Comparison of ENCODE assay signal across 1 cellular context in the genomic region with DNA sequence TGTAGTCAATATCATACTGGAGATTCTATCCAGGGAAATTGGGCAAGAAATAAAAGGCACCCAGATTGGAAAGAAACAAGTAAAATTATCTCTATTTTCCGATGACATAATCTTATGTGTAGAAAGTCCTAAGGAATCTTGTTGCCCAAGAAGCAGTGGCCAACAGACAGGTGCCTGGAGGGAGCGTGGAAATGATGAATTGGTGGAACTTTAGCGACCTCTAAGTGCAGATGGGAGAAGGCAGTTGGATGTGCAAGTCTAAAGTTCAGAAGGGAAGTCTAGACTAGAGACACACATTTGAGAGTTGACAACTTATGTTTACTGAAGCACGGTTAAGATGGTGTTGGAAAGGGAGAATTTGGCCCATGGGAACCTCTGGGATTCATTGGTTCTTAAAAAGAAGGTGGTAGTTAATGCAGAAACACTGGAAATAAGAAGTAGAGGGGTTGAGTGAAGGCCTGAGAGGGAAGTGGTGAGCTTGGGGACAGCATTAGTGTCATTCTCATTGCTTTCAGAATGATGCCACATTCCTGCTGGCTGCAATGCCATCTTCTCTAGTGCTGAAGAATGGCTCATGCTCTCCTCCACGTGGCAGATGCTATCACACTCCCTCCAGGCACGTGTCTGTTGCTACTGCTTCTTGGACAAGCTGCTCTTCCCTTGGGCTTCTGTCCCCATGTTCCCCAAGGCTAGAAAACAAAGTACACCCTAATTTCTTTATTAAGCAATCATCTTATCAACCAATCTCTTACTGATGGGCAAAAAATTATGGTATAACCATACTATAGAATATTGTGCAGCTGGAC.
TF ChIP-seq lines count a peak whose summit lies in the region.

No MANE protein-coding gene starts in this region.

TF ChIP-seq in H1, 55 proteins besides CTCF, POLR2A, EP300 and RAD21:
- TF ChIP-seq, protein P1, sequence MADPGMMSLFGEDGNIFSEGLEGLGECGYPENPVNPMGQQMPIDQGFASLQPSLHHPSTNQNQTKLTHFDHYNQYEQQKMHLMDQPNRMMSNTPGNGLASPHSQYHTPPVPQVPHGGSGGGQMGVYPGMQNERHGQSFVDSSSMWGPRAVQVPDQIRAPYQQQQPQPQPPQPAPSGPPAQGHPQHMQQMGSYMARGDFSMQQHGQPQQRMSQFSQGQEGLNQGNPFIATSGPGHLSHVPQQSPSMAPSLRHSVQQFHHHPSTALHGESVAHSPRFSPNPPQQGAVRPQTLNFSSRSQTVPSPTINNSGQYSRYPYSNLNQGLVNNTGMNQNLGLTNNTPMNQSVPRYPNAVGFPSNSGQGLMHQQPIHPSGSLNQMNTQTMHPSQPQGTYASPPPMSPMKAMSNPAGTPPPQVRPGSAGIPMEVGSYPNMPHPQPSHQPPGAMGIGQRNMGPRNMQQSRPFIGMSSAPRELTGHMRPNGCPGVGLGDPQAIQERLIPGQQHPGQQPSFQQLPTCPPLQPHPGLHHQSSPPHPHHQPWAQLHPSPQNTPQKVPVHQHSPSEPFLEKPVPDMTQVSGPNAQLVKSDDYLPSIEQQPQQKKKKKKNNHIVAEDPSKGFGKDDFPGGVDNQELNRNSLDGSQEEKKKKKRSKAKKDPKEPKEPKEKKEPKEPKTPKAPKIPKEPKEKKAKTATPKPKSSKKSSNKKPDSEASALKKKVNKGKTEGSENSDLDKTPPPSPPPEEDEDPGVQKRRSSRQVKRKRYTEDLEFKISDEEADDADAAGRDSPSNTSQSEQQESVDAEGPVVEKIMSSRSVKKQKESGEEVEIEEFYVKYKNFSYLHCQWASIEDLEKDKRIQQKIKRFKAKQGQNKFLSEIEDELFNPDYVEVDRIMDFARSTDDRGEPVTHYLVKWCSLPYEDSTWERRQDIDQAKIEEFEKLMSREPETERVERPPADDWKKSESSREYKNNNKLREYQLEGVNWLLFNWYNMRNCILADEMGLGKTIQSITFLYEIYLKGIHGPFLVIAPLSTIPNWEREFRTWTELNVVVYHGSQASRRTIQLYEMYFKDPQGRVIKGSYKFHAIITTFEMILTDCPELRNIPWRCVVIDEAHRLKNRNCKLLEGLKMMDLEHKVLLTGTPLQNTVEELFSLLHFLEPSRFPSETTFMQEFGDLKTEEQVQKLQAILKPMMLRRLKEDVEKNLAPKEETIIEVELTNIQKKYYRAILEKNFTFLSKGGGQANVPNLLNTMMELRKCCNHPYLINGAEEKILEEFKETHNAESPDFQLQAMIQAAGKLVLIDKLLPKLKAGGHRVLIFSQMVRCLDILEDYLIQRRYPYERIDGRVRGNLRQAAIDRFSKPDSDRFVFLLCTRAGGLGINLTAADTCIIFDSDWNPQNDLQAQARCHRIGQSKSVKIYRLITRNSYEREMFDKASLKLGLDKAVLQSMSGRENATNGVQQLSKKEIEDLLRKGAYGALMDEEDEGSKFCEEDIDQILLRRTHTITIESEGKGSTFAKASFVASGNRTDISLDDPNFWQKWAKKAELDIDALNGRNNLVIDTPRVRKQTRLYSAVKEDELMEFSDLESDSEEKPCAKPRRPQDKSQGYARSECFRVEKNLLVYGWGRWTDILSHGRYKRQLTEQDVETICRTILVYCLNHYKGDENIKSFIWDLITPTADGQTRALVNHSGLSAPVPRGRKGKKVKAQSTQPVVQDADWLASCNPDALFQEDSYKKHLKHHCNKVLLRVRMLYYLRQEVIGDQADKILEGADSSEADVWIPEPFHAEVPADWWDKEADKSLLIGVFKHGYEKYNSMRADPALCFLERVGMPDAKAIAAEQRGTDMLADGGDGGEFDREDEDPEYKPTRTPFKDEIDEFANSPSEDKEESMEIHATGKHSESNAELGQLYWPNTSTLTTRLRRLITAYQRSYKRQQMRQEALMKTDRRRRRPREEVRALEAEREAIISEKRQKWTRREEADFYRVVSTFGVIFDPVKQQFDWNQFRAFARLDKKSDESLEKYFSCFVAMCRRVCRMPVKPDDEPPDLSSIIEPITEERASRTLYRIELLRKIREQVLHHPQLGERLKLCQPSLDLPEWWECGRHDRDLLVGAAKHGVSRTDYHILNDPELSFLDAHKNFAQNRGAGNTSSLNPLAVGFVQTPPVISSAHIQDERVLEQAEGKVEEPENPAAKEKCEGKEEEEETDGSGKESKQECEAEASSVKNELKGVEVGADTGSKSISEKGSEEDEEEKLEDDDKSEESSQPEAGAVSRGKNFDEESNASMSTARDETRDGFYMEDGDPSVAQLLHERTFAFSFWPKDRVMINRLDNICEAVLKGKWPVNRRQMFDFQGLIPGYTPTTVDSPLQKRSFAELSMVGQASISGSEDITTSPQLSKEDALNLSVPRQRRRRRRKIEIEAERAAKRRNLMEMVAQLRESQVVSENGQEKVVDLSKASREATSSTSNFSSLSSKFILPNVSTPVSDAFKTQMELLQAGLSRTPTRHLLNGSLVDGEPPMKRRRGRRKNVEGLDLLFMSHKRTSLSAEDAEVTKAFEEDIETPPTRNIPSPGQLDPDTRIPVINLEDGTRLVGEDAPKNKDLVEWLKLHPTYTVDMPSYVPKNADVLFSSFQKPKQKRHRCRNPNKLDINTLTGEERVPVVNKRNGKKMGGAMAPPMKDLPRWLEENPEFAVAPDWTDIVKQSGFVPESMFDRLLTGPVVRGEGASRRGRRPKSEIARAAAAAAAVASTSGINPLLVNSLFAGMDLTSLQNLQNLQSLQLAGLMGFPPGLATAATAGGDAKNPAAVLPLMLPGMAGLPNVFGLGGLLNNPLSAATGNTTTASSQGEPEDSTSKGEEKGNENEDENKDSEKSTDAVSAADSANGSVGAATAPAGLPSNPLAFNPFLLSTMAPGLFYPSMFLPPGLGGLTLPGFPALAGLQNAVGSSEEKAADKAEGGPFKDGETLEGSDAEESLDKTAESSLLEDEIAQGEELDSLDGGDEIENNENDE (IDR thresholded peaks at IDR 0.05; ENCODE audit: insufficient replicate concordance, low read length), result no peak
